ENCODE assay signal across 9 cellular contexts in genomic region chr15:67433495-67434099, GRCh38.
DNase-seq lines count a peak whose midpoint lies in the region; TF ChIP-seq lines count a peak whose summit lies in the region.
"Had no signal": no experiment of that assay in that cellular context is flagged by ENCODE, and none has a peak within 500 bp of the region (broad histone marks: within the 10 kb centered on the region; RNA-seq: fewer than 3 reads in every experiment).

No MANE protein-coding gene starts in this region.

- POLR2A ChIA-PET in AG04449 (lab: Yijun Ruan, JAX) (no interaction called here), GM10248 (lab: Yijun Ruan, JAX) (no interaction called here)

- CTCF ChIA-PET in AG04449 (lab: Yijun Ruan, JAX): interaction anchor here (0.6 to 3.2 kb wide), 46 partner anchors 8 to 777 kb away, joined by 3 to 39 read pairs (median 4); no protein-coding TSS in a partner anchor
- CTCF ChIA-PET in GM10248 (lab: Yijun Ruan, JAX): interaction anchor here (0.8 to 3.9 kb wide), 19 partner anchors 9 to 486 kb away, joined by 3 to 32 read pairs (median 3); no protein-coding TSS in a partner anchor

- WGBS in iPS DF 6.9 (ENCODE audit: insufficient coverage, insufficient read length): no CpG with 5 or more reads among the region's 3 CpGs

- no peaks in the 10 kb centered on the region for H3K27me3 ChIP-seq in iPS DF 6.9 (ENCODE audit: control insufficient read depth, insufficient read depth, low read length)

- H3K4me1 ChIP-seq in iPS DF 6.9 (ENCODE audit: control insufficient read depth, insufficient read depth, low read length): no peaks in the 10 kb centered on the region

- H3K4me3 ChIP-seq in AG04449 (ENCODE audit: low read depth, low read length): no peak overlapping the region
- H3K4me3 ChIP-seq in astrocyte of the cerebellum (ENCODE audit: low read depth, low read length): no peak overlapping the region
- no peak overlapping the region for H3K4me3 ChIP-seq in iPS DF 6.9 (ENCODE audit: low read length)

- H3K9me3 ChIP-seq in iPS DF 6.9 (ENCODE audit: control insufficient read depth, insufficient read depth, low read length): no peaks in the 10 kb centered on the region

- DNase-seq in AG04449 (ENCODE audit: low read depth, low spot score) (no peak), GM10248 (ENCODE audit: extremely low spot score) (peak; percentile 52), NCI-H748 (lab: John Stamatoyannopoulos, UW; ENCODE audit: unreplicated experiment) (peak; percentile 46), astrocyte of the cerebellum (ENCODE audit: low read depth) (peak; percentile 43), iPS DF 6.9 (ENCODE audit: low read depth, low spot score) (peak; percentile 27), activated gamma-delta T cell (lab: John Stamatoyannopoulos, UW) (no peak), NCI-H2029 treated with DMSO at 0.1 percent for 48 hours (lab: John Stamatoyannopoulos, UW) (no peak)
- peak; percentile 24 for DNase-seq in stimulated activated CD4-positive, alpha-beta T cell treated with anti-CD3 and anti-CD28 coated beads, Interleukin-1b, Interleukin-23, amount 100 ng/mL, for 48 hours

- no peaks in the 10 kb centered on the region for H3K36me3 ChIP-seq in iPS DF 6.9 (ENCODE audit: control insufficient read depth, insufficient read depth, low read length)

- peak; percentile 83 for TF ChIP-seq CTCF in AG04449 (IDR thresholded peaks at IDR 0.05; ENCODE audit: insufficient read depth, low read length, missing control alignments)
- peak; percentile 71 for TF ChIP-seq CTCF in GM10248 (IDR thresholded peaks at IDR 0.05; ENCODE audit: control extremely low read depth, extremely low read depth, low read depth, missing control alignments)
- peak; percentile 85 for TF ChIP-seq CTCF in astrocyte of the cerebellum (IDR thresholded peaks at IDR 0.05; ENCODE audit: low read depth, low read length, missing control alignments)

- H3K27ac ChIP-seq in iPS DF 6.9 (ENCODE audit: low read length): no peak overlapping the region
- H3K27ac ChIP-seq: epithelial cell of prostate had no signal

- in situ Hi-C loops in astrocyte of the cerebellum (cut with HindIII; ENCODE audit: low sequenced_read_pairs): no loop called here

Comparison
In these comparisons a context has a peak if more than half of its experiments do, and no peak if none do; other contexts are left out.
1. DNase-seq: peak in GM10248 (single experiment), NCI-H748 (single experiment), astrocyte of the cerebellum (single experiment), iPS DF 6.9 (single experiment) and stimulated activated CD4-positive, alpha-beta T cell treated with anti-CD3 and anti-CD28 coated beads, Interleukin-1b, Interleukin-23, amount 100 ng/mL, for 48 hours (single experiment); none in AG04449 (single experiment), activated gamma-delta T cell (single experiment) and NCI-H2029 treated with DMSO at 0.1 percent for 48 hours (single experiment).
2. Peak in every context shown above with its lines, with median percentiles within 50 percentile points of each other: CTCF ChIP-seq.